15 cellular contexts compared by ENCODE assay signal in the genomic region with DNA sequence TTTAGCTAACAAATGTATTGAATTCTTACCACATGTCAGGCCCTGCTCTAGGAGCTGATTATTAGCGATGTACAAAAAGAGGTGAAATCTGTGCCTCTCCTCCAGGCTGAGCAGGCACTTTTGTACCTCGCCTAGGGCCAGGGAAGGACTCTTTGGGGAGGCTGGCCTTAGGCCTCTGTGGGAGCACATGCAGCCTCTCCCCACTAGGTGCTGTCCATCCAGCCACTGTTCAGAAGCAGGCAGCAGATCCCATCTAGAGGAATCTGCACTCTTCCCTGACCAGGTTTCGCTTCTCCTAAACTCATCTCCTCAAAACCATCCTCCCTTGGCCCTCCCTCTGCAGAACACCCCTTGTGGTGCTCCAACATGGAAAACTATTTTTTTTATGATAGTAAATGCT. TPM values are rescaled to one million over a fixed set of nuclear protein-coding genes. Genes with fewer than 3 reads are reported as not detected.
DNase-seq lines count a peak whose midpoint lies in the region; ATAC-seq, FAIRE-seq and TF ChIP-seq lines count a peak whose summit lies in the region.
"Had no signal": no experiment of that assay in that cellular context is flagged by ENCODE, and none has a peak within 500 bp of the region (broad histone marks: within the 10 kb centered on the region; RNA-seq: fewer than 3 reads in every experiment).

No MANE protein-coding gene starts in this region.

- H3K4me3 ChIP-seq in A549: no peak overlapping the region
- no peak overlapping the region for H3K4me3 ChIP-seq in GM12864 (ENCODE audit: low read depth, low read length)
- no peak overlapping the region for H3K4me3 ChIP-seq in PC-3 (ENCODE audit: low read length)
- no peak overlapping the region for H3K4me3 ChIP-seq in fibroblast of villous mesenchyme (ENCODE audit: low read depth, low read length)
- H3K4me3 ChIP-seq in gastrocnemius medialis: no peak overlapping the region
- H3K4me3 ChIP-seq in OCI-LY7 (ENCODE audit: low read depth, low read length, poor library complexity, severe bottlenecking): no peak overlapping the region
- H3K4me3 ChIP-seq: prostate gland, upper lobe of left lung had no signal

- in situ Hi-C loops in gastrocnemius medialis (cut with MboI; ENCODE audit: low sequenced_read_pairs in 4 of 4): no loop called here

- H3K27ac ChIP-seq in A549 (no peak overlapping the region), PC-3 (ENCODE audit: low read length) (no peak overlapping the region), gastrocnemius medialis (no peak overlapping the region), OCI-LY7 (ENCODE audit: low read depth, low read length, poor library complexity, severe bottlenecking) (no peak overlapping the region)
- H3K27ac ChIP-seq: prostate gland, upper lobe of left lung had no signal

- POLR2A ChIA-PET in A549 (lab: Yijun Ruan, JAX) (no interaction called here), PC-3 (lab: Charles Lee; ENCODE audit: unreplicated experiment) (no interaction called here), OCI-LY7 (lab: Charles Lee) (no interaction called here)

- no peaks in the 10 kb centered on the region for H3K36me3 Mint-ChIP-seq in nephron progenitor cell (ENCODE audit: low read depth)
- H3K36me3 Mint-ChIP-seq: CD4-positive, CD25-positive, alpha-beta regulatory T cell; memory B cell had no signal

- H3K4me1 ChIP-seq in A549: no peaks in the 10 kb centered on the region
- no peaks in the 10 kb centered on the region for H3K4me1 ChIP-seq in PC-3 (ENCODE audit: insufficient read depth, low read length)
- H3K4me1 ChIP-seq in gastrocnemius medialis: no peaks in the 10 kb centered on the region
- no peaks in the 10 kb centered on the region for H3K4me1 ChIP-seq in OCI-LY7 (ENCODE audit: insufficient read depth, low read length, poor library complexity, severe bottlenecking)
- H3K4me1 ChIP-seq: prostate gland, upper lobe of left lung had no signal

- BruUV-seq in PC-3 (replicated peaks; lab: Mats Ljungman, UMichigan) (no TSS peak), OCI-LY7 (replicated peaks; lab: Mats Ljungman, UMichigan) (no TSS peak)

- ATAC-seq in A549 (peak; percentile 98 to 99), PC-3 (peak; percentile 84), gastrocnemius medialis (no peak)

- FAIRE-seq in A549 (lab: Jason Lieb, UNC): no peak
- FAIRE-seq: GM18507 had no signal

- no peak for TF ChIP-seq CTCF in A549 (IDR thresholded peaks at IDR 0.05)
- TF ChIP-seq CTCF in GM12864 (IDR thresholded peaks at IDR 0.05; ENCODE audit: low read depth, low read length, missing control alignments): peak; percentile 52
- peak; percentile 37; the same call in 1 of the 2 replicates for TF ChIP-seq CTCF in PC-3 (conservative IDR thresholded peaks at IDR 0.05; ENCODE audit: low read depth, low read length)
- TF ChIP-seq CTCF in fibroblast of villous mesenchyme (IDR thresholded peaks at IDR 0.05; ENCODE audit: insufficient read depth, low read depth, low read length): peak; percentile 44
- no peak for TF ChIP-seq CTCF in nephron progenitor cell (IDR thresholded peaks at IDR 0.05)
- no peak for TF ChIP-seq CTCF in gastrocnemius medialis (IDR thresholded peaks at IDR 0.05 in 4 of 5, conservative IDR thresholded peaks at IDR 0.05 in 1 of 5)
- TF ChIP-seq CTCF in OCI-LY7 (conservative IDR thresholded peaks at IDR 0.05; ENCODE audit: low read length): no peak

- no peak overlapping the region for H3K4me3 Mint-ChIP-seq in nephron progenitor cell
- H3K4me3 Mint-ChIP-seq: activated B cell treated with CpG ODN at 0.5 μM for 24 hours; CD4-positive, CD25-positive, alpha-beta regulatory T cell; memory B cell had no signal

- H3K27me3 Mint-ChIP-seq in nephron progenitor cell (ENCODE audit: low read depth, poor library complexity): peaks cover 8% of the 10 kb centered on the region
- H3K27me3 Mint-ChIP-seq: activated B cell treated with CpG ODN at 0.5 μM for 24 hours; CD4-positive, CD25-positive, alpha-beta regulatory T cell; memory B cell had no signal

- no peak for TF ChIP-seq EP300 in A549 (IDR thresholded peaks at IDR 0.05)

- H3K9me2 ChIP-seq in PC-3 (replicated peaks; ENCODE audit: low read length) (no peaks in the 10 kb centered on the region), OCI-LY7 (ENCODE audit: insufficient read depth, low read length) (no peaks in the 10 kb centered on the region)

- intact Hi-C loops in PC-3 (cut with micrococcal nuclease): no loop called here
- intact Hi-C loops in gastrocnemius medialis (cut with DNase I; ENCODE audit: low total_unique reads): no loop called here
- intact Hi-C loops in OCI-LY7 (cut with micrococcal nuclease; ENCODE audit: unreplicated experiment): no loop called here

- peaks cover 6% of the 10 kb centered on the region for H3K9me3 Mint-ChIP-seq in nephron progenitor cell
- H3K9me3 Mint-ChIP-seq: activated B cell treated with CpG ODN at 0.5 μM for 24 hours; CD4-positive, CD25-positive, alpha-beta regulatory T cell; memory B cell had no signal

- WGBS in A549 (ENCODE audit: missing lambda C conversion rate): 60% methylated on average over 3 of the region's 3 CpGs

- H3K27ac Mint-ChIP-seq in nephron progenitor cell: no peak overlapping the region
- H3K27ac Mint-ChIP-seq: activated B cell treated with CpG ODN at 0.5 μM for 24 hours; CD4-positive, CD25-positive, alpha-beta regulatory T cell; memory B cell had no signal

- H4K20me1 ChIP-seq in PC-3 (ENCODE audit: low read length): no peaks in the 10 kb centered on the region
- H4K20me1 ChIP-seq in OCI-LY7 (ENCODE audit: insufficient read depth, low read length): no peaks in the 10 kb centered on the region

- no peaks in the 10 kb centered on the region for H3K9me3 ChIP-seq in A549
- H3K9me3 ChIP-seq in PC-3 (ENCODE audit: low read length): no peaks in the 10 kb centered on the region
- H3K9me3 ChIP-seq in gastrocnemius medialis: no peaks in the 10 kb centered on the region
- no peaks in the 10 kb centered on the region for H3K9me3 ChIP-seq in OCI-LY7 (ENCODE audit: low read length)
- H3K9me3 ChIP-seq: prostate gland, upper lobe of left lung had no signal

- H2AFZ ChIP-seq in PC-3 (ENCODE audit: low read length) (no peak overlapping the region), OCI-LY7 (ENCODE audit: low read length) (no peak overlapping the region)

- H3K9ac ChIP-seq in PC-3 (ENCODE audit: low read length): no peak overlapping the region

- peaks cover 18% of the 10 kb centered on the region for H3K4me1 Mint-ChIP-seq in nephron progenitor cell
- H3K4me1 Mint-ChIP-seq: activated B cell treated with CpG ODN at 0.5 μM for 24 hours; CD4-positive, CD25-positive, alpha-beta regulatory T cell; memory B cell had no signal

- CTCF ChIA-PET in A549 (lab: Yijun Ruan, JAX): interaction anchor here (1.0 to 1.2 kb wide), 2 partner anchors 8 to 128 kb away, joined by 3 read pairs; no protein-coding TSS in a partner anchor
- CTCF ChIA-PET in PC-3 (lab: Charles Lee): no interaction called here
- CTCF ChIA-PET in OCI-LY7 (lab: Charles Lee; ENCODE audit: unreplicated experiment): no interaction called here

- TF ChIP-seq RAD21 in A549 (conservative IDR thresholded peaks at IDR 0.05 in 1 of 2, IDR thresholded peaks at IDR 0.05 in 1 of 2): 0 out of 5 replicates have a peak, but pooled peaks of 1 of the 2 experiments have one; percentile 12

- H3K79me2 ChIP-seq in PC-3 (ENCODE audit: low read length) (no peaks in the 10 kb centered on the region), OCI-LY7 (ENCODE audit: insufficient read depth, low read depth, low read length) (no peaks in the 10 kb centered on the region)

- H3K4me2 ChIP-seq in A549 (no peak overlapping the region), PC-3 (ENCODE audit: low read length) (no peak overlapping the region), OCI-LY7 (ENCODE audit: low read length) (no peak overlapping the region)

- H3F3A ChIP-seq in PC-3 (ENCODE audit: low read length, unreplicated experiment): no peaks in the 10 kb centered on the region

- peak; percentile 39 to 41 for DNase-seq in A549 (ENCODE audit: low read depth in 1 of 2, low spot score in 1 of 2)
- DNase-seq in GM12864 (ENCODE audit: low read depth): no peak
- DNase-seq in PC-3: peak; percentile 30
- DNase-seq in fibroblast of villous mesenchyme (ENCODE audit: low read depth): no peak
- no peak for DNase-seq in nephron progenitor cell
- DNase-seq in hypothalamus (lab: John Stamatoyannopoulos, UW): no peak
- DNase-seq in gastrocnemius medialis: no peak
- no peak for DNase-seq in OCI-LY7 (ENCODE audit: low spot score)
- DNase-seq: activated B cell treated with CpG ODN at 0.5 μM for 24 hours; CD4-positive, CD25-positive, alpha-beta regulatory T cell; central memory CD4-positive, alpha-beta T cell; upper lobe of left lung had no signal

- H3K27me3 ChIP-seq in PC-3 (ENCODE audit: low read length): no peaks in the 10 kb centered on the region
- H3K27me3 ChIP-seq in gastrocnemius medialis: no peaks in the 10 kb centered on the region
- H3K27me3 ChIP-seq: upper lobe of left lung had no signal

- H3K36me3 ChIP-seq in PC-3 (ENCODE audit: low read depth, low read length) (no peaks in the 10 kb centered on the region), gastrocnemius medialis (no peaks in the 10 kb centered on the region), OCI-LY7 (ENCODE audit: insufficient read depth, low read length) (no peaks in the 10 kb centered on the region)
- H3K36me3 ChIP-seq: prostate gland, upper lobe of left lung had no signal

- TF ChIP-seq POLR2A in A549 (IDR thresholded peaks at IDR 0.05; ENCODE audit: low read length): no peak
- no peak for TF ChIP-seq POLR2A in gastrocnemius medialis (IDR thresholded peaks at IDR 0.05)

TF ChIP-seq in A549, 52 proteins besides CTCF, POLR2A, EP300 and RAD21 (continues in another document):
- no peak for TF ChIP-seq USF2 (IDR thresholded peaks at IDR 0.05)
- no peak for TF ChIP-seq RCOR1 (IDR thresholded peaks at IDR 0.05; ENCODE audit: low read depth, low read length)
- no peak for TF ChIP-seq NFE2L2 (conservative IDR thresholded peaks at IDR 0.05; ENCODE audit: low read length)
- no peak for TF ChIP-seq MAFK (IDR thresholded peaks at IDR 0.05; ENCODE audit: partially characterized antibody)
- TF ChIP-seq NPAS2 (CRISPR knock-in tag; IDR thresholded peaks at IDR 0.05; ENCODE audit: borderline replicate concordance): no peak

RNA-seq across cellular contexts. Expression of gene WT1, which starts 51.9 kb away (rescaled TPM):
- 4.0 and 4.2 TPM in 2 replicates for polyA plus RNA-seq in A549 (2011; rRNA removed)
- polyA plus RNA-seq in A549 (2012; cell fraction: cytosol; rRNA removed): 3.8 and 5.4 TPM in 2 replicates
- polyA plus RNA-seq in A549 (2012; cell fraction: nucleus; rRNA removed): 4.6 and 6.9 TPM in 2 replicates
- polyA plus RNA-seq in A549 (2017; fragmentation: RNase III; extraction: RNeasy Plus Mini Kit Qiagen cat#74134 plus additional on column Dnase treatment): 2.8 to 3.3 TPM (median 3.1 TPM) in 3 replicates
- polyA minus RNA-seq in A549 (2011; rRNA and poly(A)+ RNA removed): 8.0 and 8.1 TPM in 2 replicates
- 8.5 and 9.1 TPM in 2 replicates for total RNA-seq in PC-3 (2014; rRNA removed)
- 5.8 and 16.4 TPM in 2 replicates for total RNA-seq in fibroblast of villous mesenchyme
- not detected for total RNA-seq in gastrocnemius medialis
- not detected in 2 replicates for total RNA-seq in OCI-LY7 (2014; rRNA removed; shearing (Covaris generic))
- not detected in 2 replicates for total RNA-seq in OCI-LY7 (2022)
- total RNA-seq: activated B cell treated with CpG ODN at 0.5 μM for 24 hours; CD4-positive, CD25-positive, alpha-beta regulatory T cell had no signal
- polyA plus RNA-seq: CD4-positive, CD25-positive, alpha-beta regulatory T cell had no signal

Comparison
In these comparisons a context has a peak if more than half of its experiments do, and no peak if none do; other contexts are left out.
1. ATAC-seq: peak in A549 (2 of 2) and PC-3 (single experiment); none in gastrocnemius medialis (0 of 2).
2. DNase-seq: peak in A549 (2 of 2) and PC-3 (single experiment); none in GM12864 (single experiment), fibroblast of villous mesenchyme (single experiment), nephron progenitor cell (single experiment), hypothalamus (0 of 51), gastrocnemius medialis (0 of 2) and OCI-LY7 (single experiment).
3. CTCF ChIP-seq: peak in GM12864 (single experiment), PC-3 (single experiment) and fibroblast of villous mesenchyme (single experiment); none in A549 (single experiment), nephron progenitor cell (single experiment), gastrocnemius medialis (0 of 5) and OCI-LY7 (single experiment).